9 cellular contexts compared by ENCODE assay signal in genomic region chr9:125932012-125932411, GRCh38.
DNase-seq lines count a peak whose midpoint lies in the region; TF ChIP-seq lines count a peak whose summit lies in the region.
"Had no signal": no experiment of that assay in that cellular context is flagged by ENCODE, and none has a peak within 500 bp of the region (broad histone marks: within the 10 kb centered on the region; RNA-seq: fewer than 3 reads in every experiment).

No MANE protein-coding gene starts in this region.

- H3K4me3 ChIP-seq in AG10803 (ENCODE audit: low read length) (no peak overlapping the region), MG63 (no peak overlapping the region), mesendoderm (ENCODE audit: low read length) (no peak overlapping the region)

- TF ChIP-seq CTCF in AG10803 (conservative IDR thresholded peaks at IDR 0.05; ENCODE audit: low read length): no peak
- no peak for TF ChIP-seq CTCF in chondrocyte (IDR thresholded peaks at IDR 0.05)

- peaks cover 3% of the 10 kb centered on the region for H3K79me1 ChIP-seq in mesendoderm (ENCODE audit: low read length)

- H3K9me3 ChIP-seq in MG63: no peaks in the 10 kb centered on the region

- no peak overlapping the region for H2BK120ac ChIP-seq in mesendoderm (ENCODE audit: low read depth, low read length)

- H2AK5ac ChIP-seq in mesendoderm (ENCODE audit: low read length): no peak overlapping the region

- H3K79me2 ChIP-seq in mesendoderm (ENCODE audit: control insufficient read depth, insufficient read depth, low read length): no peaks in the 10 kb centered on the region

- no CpG with 5 or more reads among the region's 5 CpGs for WGBS in mesendoderm (ENCODE audit: extremely low coverage, insufficient coverage, low lambda C conversion rate)

- H3K27me3 ChIP-seq in MG63 (no peaks in the 10 kb centered on the region), mesendoderm (ENCODE audit: insufficient read depth, low read length, poor library complexity) (no peaks in the 10 kb centered on the region)

- no peak overlapping the region for H2BK5ac ChIP-seq in mesendoderm (ENCODE audit: low read length)

- no peaks in the 10 kb centered on the region for H3K36me3 Mint-ChIP-seq in chondrocyte (ENCODE audit: low read depth)

- no peak overlapping the region for H3K18ac ChIP-seq in mesendoderm (ENCODE audit: low read length)

- no peak overlapping the region for H3K4ac ChIP-seq in mesendoderm (ENCODE audit: low read depth, low read length)

- peaks cover 17% of the 10 kb centered on the region for H3K4me1 Mint-ChIP-seq in chondrocyte (ENCODE audit: low read depth)

- H3K27me3 Mint-ChIP-seq in chondrocyte (ENCODE audit: low read depth): no peaks in the 10 kb centered on the region

- H3K4me1 ChIP-seq in mesendoderm (ENCODE audit: control insufficient read depth, low read depth, low read length): peaks cover 3% of the 10 kb centered on the region

- H3K4me2 ChIP-seq in mesendoderm (ENCODE audit: low read length): no peak overlapping the region

- no peak overlapping the region for H3K4me3 Mint-ChIP-seq in chondrocyte (ENCODE audit: unreplicated experiment)

- peak; percentile 99 for DNase-seq in AG10803 (ENCODE audit: low read depth)
- peak; percentile 93 for DNase-seq in MG63
- DNase-seq in chondrocyte (ENCODE audit: low spot score): no peak
- DNase-seq in mesendoderm: peak; percentile 33
- no peak for DNase-seq in SK-N-DZ (ENCODE audit: low spot score)
- no peak for DNase-seq in stimulated activated CD4-positive, alpha-beta T cell treated with anti-CD3 and anti-CD28 coated beads, Interleukin-4, amount 100 ng/mL, for 4 hours
- DNase-seq in NOMO-1 treated with dmso at 0.1 percent for 144 hours (lab: John Stamatoyannopoulos, UW; ENCODE audit: unreplicated experiment): no peak
- DNase-seq in NCI-H2227 (lab: John Stamatoyannopoulos, UW; ENCODE audit: unreplicated experiment): no peak
- DNase-seq: NCI-H146 had no signal

- H3K23ac ChIP-seq in mesendoderm (ENCODE audit: low read length): no peak overlapping the region

- H3K36me3 ChIP-seq in MG63: no peaks in the 10 kb centered on the region
- H3K36me3 ChIP-seq in mesendoderm (ENCODE audit: control insufficient read depth, insufficient read depth, low read length): no peaks in the 10 kb centered on the region

- no peak overlapping the region for H3K27ac ChIP-seq in mesendoderm (ENCODE audit: low read depth, low read length)

- H4K8ac ChIP-seq in mesendoderm (ENCODE audit: low read depth, low read length): no peak overlapping the region

- H2BK15ac ChIP-seq in mesendoderm (replicated peaks; ENCODE audit: low read depth): no peak overlapping the region

- peak overlapping the region; percentile 92 for H3K27ac Mint-ChIP-seq in chondrocyte (ENCODE audit: unreplicated experiment)

- no peaks in the 10 kb centered on the region for H3K9me3 Mint-ChIP-seq in chondrocyte (ENCODE audit: low read depth)

- no peak overlapping the region for H3K56ac ChIP-seq in mesendoderm (ENCODE audit: low read length)

- no peak overlapping the region for H3K9ac ChIP-seq in mesendoderm (ENCODE audit: low read length)

- H4K5ac ChIP-seq in mesendoderm (ENCODE audit: low read length): no peak overlapping the region

Comparison
In these comparisons a context has a peak if more than half of its experiments do, and no peak if none do; other contexts are left out.
1. DNase-seq: peak in AG10803 (single experiment), MG63 (single experiment) and mesendoderm (single experiment); none in chondrocyte (single experiment), SK-N-DZ (single experiment), stimulated activated CD4-positive, alpha-beta T cell treated with anti-CD3 and anti-CD28 coated beads, Interleukin-4, amount 100 ng/mL, for 4 hours (0 of 2), NOMO-1 treated with dmso at 0.1 percent for 144 hours (single experiment) and NCI-H2227 (single experiment).